20 cellular contexts compared by ENCODE assay signal in genomic region chr12:93408813-93409212, GRCh38. TPM values are rescaled to one million over a fixed set of nuclear protein-coding genes. Genes with fewer than 3 reads are reported as not detected.
DNase-seq lines count a peak whose midpoint lies in the region; ATAC-seq and TF ChIP-seq lines count a peak whose summit lies in the region.
"Had no signal": no experiment of that assay in that cellular context is flagged by ENCODE, and none has a peak within 500 bp of the region (broad histone marks: within the 10 kb centered on the region; RNA-seq: fewer than 3 reads in every experiment).

No MANE protein-coding gene starts in this region.

- H3K36me3 ChIP-seq in psoas muscle (ENCODE audit: insufficient read depth in 1 of 2, low read depth in 1 of 2), result peaks cover 0 to 13% of the 10 kb centered on the region in 2 donors
- no peaks in the 10 kb centered on the region for H3K36me3 ChIP-seq in breast epithelium

- TF ChIP-seq CTCF in LNCaP clone FGC (IDR thresholded peaks at IDR 0.05; ENCODE audit: control insufficient read depth, extremely low read depth, insufficient read depth) (no peak), psoas muscle (IDR thresholded peaks at IDR 0.05) (no peak), breast epithelium (IDR thresholded peaks at IDR 0.05) (no peak)

- peak overlapping the region; percentile 27 for H3K27ac Mint-ChIP-seq in activated naive CD4-positive, alpha-beta T cell treated with anti-CD3 and anti-CD28 coated beads, Interleukin-2, amount 50 U/mL, for 24 hours
- no peak overlapping the region for H3K27ac Mint-ChIP-seq in activated naive CD4-positive, alpha-beta T cell treated with anti-CD3 and anti-CD28 coated beads, Interleukin-2, amount 10 ng/mL, durations not matched to agents 7 days and 5 days
- H3K27ac Mint-ChIP-seq in activated naive CD8-positive, alpha-beta T cell treated with anti-CD3 and anti-CD28 coated beads, Interleukin-2, amount 10 ng/mL, durations not matched to agents 7 days and 5 days, result peak overlapping the region; percentile 34

- POLR2A ChIA-PET in activated naive CD8-positive, alpha-beta T cell treated with anti-CD3 and anti-CD28 coated beads, Interleukin-2, amount 10 ng/mL, durations not matched to agents 7 days and 5 days (lab: Charles Lee), result no interaction called here

- no peak overlapping the region for H3K4me3 Mint-ChIP-seq in activated naive CD4-positive, alpha-beta T cell treated with anti-CD3 and anti-CD28 coated beads, Interleukin-2, amount 50 U/mL, for 24 hours
- H3K4me3 Mint-ChIP-seq in activated naive CD4-positive, alpha-beta T cell treated with anti-CD3 and anti-CD28 coated beads, Interleukin-2, amount 10 ng/mL, durations not matched to agents 7 days and 5 days, result no peak overlapping the region
- H3K4me3 Mint-ChIP-seq in activated naive CD8-positive, alpha-beta T cell treated with anti-CD3 and anti-CD28 coated beads, Interleukin-2, amount 10 ng/mL, durations not matched to agents 7 days and 5 days, result no peak overlapping the region
- H3K4me3 Mint-ChIP-seq: CD14-positive monocyte, IgD-negative memory B cell had no signal

- intact Hi-C loops in psoas muscle (cut with DNase I) (loop anchor here in 1 of 2 donors (5.0 kb wide), 1 partner anchor 422 kb away; no protein-coding TSS in a partner anchor), breast epithelium (cut with DNase I; ENCODE audit: low total_unique reads) (no loop called here)

- ATAC-seq in activated naive CD8-positive, alpha-beta T cell treated with anti-CD3 and anti-CD28 coated beads, Interleukin-2, amount 10 ng/mL, durations not matched to agents 7 days and 5 days (ENCODE audit: low read depth), result no peak
- ATAC-seq in psoas muscle (no peak), HG03097 (IDR thresholded peaks at IDR 0.05; ENCODE audit: low FRiP score, unreplicated experiment) (no peak), HG03520 (IDR thresholded peaks at IDR 0.05; ENCODE audit: unreplicated experiment) (no peak)

- H3K4me1 Mint-ChIP-seq in activated naive CD4-positive, alpha-beta T cell treated with anti-CD3 and anti-CD28 coated beads, Interleukin-2, amount 50 U/mL, for 24 hours, result peaks cover 66% of the 10 kb centered on the region
- H3K4me1 Mint-ChIP-seq in activated naive CD4-positive, alpha-beta T cell treated with anti-CD3 and anti-CD28 coated beads, Interleukin-2, amount 10 ng/mL, durations not matched to agents 7 days and 5 days, result peaks cover 32% of the 10 kb centered on the region
- H3K4me1 Mint-ChIP-seq in activated naive CD8-positive, alpha-beta T cell treated with anti-CD3 and anti-CD28 coated beads, Interleukin-2, amount 10 ng/mL, durations not matched to agents 7 days and 5 days, result peaks cover 15% of the 10 kb centered on the region

- H3K27me3 ChIP-seq in psoas muscle (ENCODE audit: insufficient read depth in 3 of 3, low read length in 2 of 3) (no peaks in the 10 kb centered on the region), breast epithelium (no peaks in the 10 kb centered on the region)
- H3K27me3 ChIP-seq: ascending aorta had no signal

- H3K9me3 ChIP-seq in psoas muscle (no peaks in the 10 kb centered on the region), breast epithelium (no peaks in the 10 kb centered on the region)
- H3K9me3 ChIP-seq: ascending aorta had no signal

- H3K4me1 ChIP-seq in psoas muscle (peaks cover 27% of the 10 kb centered on the region), breast epithelium (no peaks in the 10 kb centered on the region)

- no peaks in the 10 kb centered on the region for H3K9me3 Mint-ChIP-seq in activated naive CD4-positive, alpha-beta T cell treated with anti-CD3 and anti-CD28 coated beads, Interleukin-2, amount 50 U/mL, for 24 hours
- no peaks in the 10 kb centered on the region for H3K9me3 Mint-ChIP-seq in activated naive CD4-positive, alpha-beta T cell treated with anti-CD3 and anti-CD28 coated beads, Interleukin-2, amount 10 ng/mL, durations not matched to agents 7 days and 5 days
- H3K9me3 Mint-ChIP-seq in activated naive CD8-positive, alpha-beta T cell treated with anti-CD3 and anti-CD28 coated beads, Interleukin-2, amount 10 ng/mL, durations not matched to agents 7 days and 5 days, result no peaks in the 10 kb centered on the region
- H3K9me3 Mint-ChIP-seq: CD14-positive monocyte, IgD-negative memory B cell had no signal

- H3K4me3 ChIP-seq in LNCaP clone FGC (ENCODE audit: low read depth, low read length), result peak overlapping the region; percentile 2; the same call in 1 of the 2 replicates
- no peak overlapping the region for H3K4me3 ChIP-seq in psoas muscle
- no peak overlapping the region for H3K4me3 ChIP-seq in breast epithelium
- H3K4me3 ChIP-seq: ascending aorta had no signal

- no peak for DNase-seq in activated naive CD4-positive, alpha-beta T cell treated with anti-CD3 and anti-CD28 coated beads, Interleukin-2, amount 10 ng/mL, durations not matched to agents 7 days and 5 days
- no peak for DNase-seq in LNCaP clone FGC (ENCODE audit: low read depth)
- DNase-seq in activated naive CD8-positive, alpha-beta T cell treated with anti-CD3 and anti-CD28 coated beads, Interleukin-2, amount 10 ng/mL, durations not matched to agents 7 days and 5 days, result no peak
- DNase-seq in psoas muscle, result no peak
- no peak for DNase-seq in breast epithelium (ENCODE audit: low spot score in 2 of 2)
- DNase-seq: activated effector memory CD4-positive, alpha-beta T cell treated with Interleukin-2 at 50 U/mL for 16 hours; cerebellar nuclear complex; DND-41; effector memory CD4-positive, alpha-beta T cell; GOT3; kidney glomerular epithelial cell; mesenchymal stem cell; NCI-H69; stimulated activated naive CD4-positive, alpha-beta T cell treated with Interleukin-2 at 50 U/mL for 16 hours had no signal

- H3K27ac ChIP-seq in psoas muscle, result peak overlapping the region; percentile 18
- H3K27ac ChIP-seq in breast epithelium, result no peak overlapping the region
- H3K27ac ChIP-seq: ascending aorta had no signal

- CTCF ChIA-PET in activated naive CD4-positive, alpha-beta T cell treated with anti-CD3 and anti-CD28 coated beads, Interleukin-2, amount 10 ng/mL, durations not matched to agents 7 days and 5 days (lab: Charles Lee), result interaction anchor here (0.8 to 4.4 kb wide), 3 partner anchors 11 to 422 kb away, joined by 3 to 18 read pairs (median 6); no protein-coding TSS in a partner anchor

- peaks cover 16% of the 10 kb centered on the region for H3K36me3 Mint-ChIP-seq in activated naive CD4-positive, alpha-beta T cell treated with anti-CD3 and anti-CD28 coated beads, Interleukin-2, amount 50 U/mL, for 24 hours
- peaks cover 61% of the 10 kb centered on the region for H3K36me3 Mint-ChIP-seq in activated naive CD4-positive, alpha-beta T cell treated with anti-CD3 and anti-CD28 coated beads, Interleukin-2, amount 10 ng/mL, durations not matched to agents 7 days and 5 days
- H3K36me3 Mint-ChIP-seq in activated naive CD8-positive, alpha-beta T cell treated with anti-CD3 and anti-CD28 coated beads, Interleukin-2, amount 10 ng/mL, durations not matched to agents 7 days and 5 days, result peaks cover 37% of the 10 kb centered on the region

- no peaks in the 10 kb centered on the region for H3K27me3 Mint-ChIP-seq in activated naive CD4-positive, alpha-beta T cell treated with anti-CD3 and anti-CD28 coated beads, Interleukin-2, amount 50 U/mL, for 24 hours
- no peaks in the 10 kb centered on the region for H3K27me3 Mint-ChIP-seq in activated naive CD4-positive, alpha-beta T cell treated with anti-CD3 and anti-CD28 coated beads, Interleukin-2, amount 10 ng/mL, durations not matched to agents 7 days and 5 days
- no peaks in the 10 kb centered on the region for H3K27me3 Mint-ChIP-seq in activated naive CD8-positive, alpha-beta T cell treated with anti-CD3 and anti-CD28 coated beads, Interleukin-2, amount 10 ng/mL, durations not matched to agents 7 days and 5 days
- H3K27me3 Mint-ChIP-seq: IgD-negative memory B cell had no signal

- TF ChIP-seq POLR2A in breast epithelium (IDR thresholded peaks at IDR 0.05), result no peak

RNA-seq across cellular contexts. Expression of gene NUDT4, which starts 31.1 kb away (rescaled TPM):
- total RNA-seq in activated naive CD8-positive, alpha-beta T cell treated with anti-CD3 and anti-CD28 coated beads, Interleukin-2, amount 10 ng/mL, durations not matched to agents 7 days and 5 days, result 10 to 100 TPM; 62.0 to 62.6 TPM
- total RNA-seq in psoas muscle, result 100 to 1,000 TPM; 187 to 254 (median 211) TPM
- polyA plus RNA-seq in psoas muscle, result 100 to 1,000 TPM in 1 of 3 donors, 10 to 100 TPM in 2; 48.3 to 108 (median 76.1) TPM
- 10 to 100 TPM; 51.1 to 94.3 (median 72.4) TPM for total RNA-seq in breast epithelium

RNA-seq across cellular contexts. Expression of gene UBE2N, which starts 32.9 kb away (rescaled TPM):
- total RNA-seq in activated naive CD8-positive, alpha-beta T cell treated with anti-CD3 and anti-CD28 coated beads, Interleukin-2, amount 10 ng/mL, durations not matched to agents 7 days and 5 days, result 100 to 1,000 TPM; 121 to 127 TPM
- 10 to 100 TPM; 70.6 to 97.6 (median 80.0) TPM for total RNA-seq in psoas muscle
- 100 to 1,000 TPM in 1 of 3 donors, 10 to 100 TPM in 2; 52.8 to 104 (median 91.4) TPM for polyA plus RNA-seq in psoas muscle
- total RNA-seq in breast epithelium, result 10 to 100 TPM; 23.0 to 47.7 (median 43.3) TPM

RNA-seq across cellular contexts. Expression of gene MRPL42, which starts 58.5 kb away (rescaled TPM):
- 10 to 100 TPM; 47.4 to 50.2 TPM for total RNA-seq in activated naive CD8-positive, alpha-beta T cell treated with anti-CD3 and anti-CD28 coated beads, Interleukin-2, amount 10 ng/mL, durations not matched to agents 7 days and 5 days
- total RNA-seq in psoas muscle (10 to 100 TPM; 22.7 to 37.3 (median 24.1) TPM), breast epithelium (10 to 100 TPM; 24.6 to 62.3 (median 41.0) TPM)
- polyA plus RNA-seq in psoas muscle, result 10 to 100 TPM; 27.5 to 48.3 (median 38.3) TPM
